In genomic region chr16:87054856-87055255, GRCh38 we compare ENCODE assay signal across 27 cellular contexts.
"Had no signal": no experiment of that assay in that cellular context is flagged by ENCODE, and none has a peak within 500 bp of the region (broad histone marks: within the 10 kb centered on the region; RNA-seq: fewer than 3 reads in every experiment).

No MANE protein-coding gene starts in this region.

- FAIRE-seq: pancreas had no signal

- H3K9me3 ChIP-seq: pancreas, right lobe of liver, suprapubic skin, testis, tibial artery, upper lobe of right lung, vagina had no signal

- H3K36me3 ChIP-seq: neural progenitor cell, pancreas, right lobe of liver, spleen, suprapubic skin, tibial artery, transverse colon, upper lobe of right lung, vagina had no signal

- ATAC-seq: naive thymus-derived CD4-positive, alpha-beta T cell; natural killer cell; pancreas; psoas muscle; right cardiac atrium; right lobe of liver; stimulated activated memory B cell treated with anti-CD40 and anti-IgM and Interleukin-4, amounts not matched to agents 10 μg/mL and 1 μg/mL and 100 μg/mL, for 72 hours; stimulated activated naive CD8-positive, alpha-beta T cell treated with anti-CD3 and anti-CD28 coated beads, Interleukin-15, amount 100 ng/mL, for 72 hours; stimulated activated naive CD8-positive, alpha-beta T cell treated with anti-CD3 and anti-CD28 coated beads, Interleukin-15, Interleukin-2, amounts not matched to agents 100 U/mL and 50 U/mL, for 24 hours; upper lobe of right lung had no signal

- DNase-seq: naive thymus-derived CD4-positive, alpha-beta T cell; natural killer cell; occipital lobe; pancreas; psoas muscle; right cardiac atrium; right lobe of liver; spleen; stimulated activated CD4-positive, alpha-beta T cell treated with anti-CD3 and anti-CD28 coated beads, Interleukin-12 subunit alpha, Interleukin-12 subunit beta, amount 100 ng/mL, for 4 hours; stimulated activated CD4-positive, alpha-beta T cell treated with anti-CD3 and anti-CD28 coated beads, Interleukin-1b, Interleukin-23, amount 100 ng/mL, for 48 hours; stimulated activated CD4-positive, alpha-beta T cell treated with anti-CD3 and anti-CD28 coated beads, Interleukin-4, amount 100 ng/mL, for 1 hour; stimulated activated CD4-positive, alpha-beta T cell treated with anti-CD3 and anti-CD28 coated beads, Interleukin-4, amount 100 ng/mL, for 4 hours; stimulated activated CD8-positive, alpha-beta memory T cell treated with anti-CD3 and anti-CD28 coated beads, Interleukin-4, amount 100 ng/mL, for 48 hours; stimulated activated naive CD4-positive, alpha-beta T cell; stimulated activated naive CD8-positive, alpha-beta T cell treated with anti-CD3 and anti-CD28 coated beads, Interleukin-15, amount 100 ng/mL, for 72 hours; stimulated activated naive CD8-positive, alpha-beta T cell treated with anti-CD3 and anti-CD28 coated beads, Interleukin-15, Interleukin-2, amounts not matched to agents 100 U/mL and 50 U/mL, for 24 hours; substantia nigra; testis; transverse colon; upper lobe of right lung had no signal

- H3K4me3 ChIP-seq: neural progenitor cell, pancreas, psoas muscle, right lobe of liver, skin epidermis, smooth muscle cell, spleen, suprapubic skin, testis, tibial artery, transverse colon, upper lobe of right lung, vagina had no signal

- H3K9ac ChIP-seq: neural progenitor cell had no signal

- H3K4me1 ChIP-seq: neural progenitor cell, pancreas, psoas muscle, right lobe of liver, suprapubic skin, transverse colon, upper lobe of right lung, vagina had no signal

- H3K4me2 ChIP-seq: neural progenitor cell, smooth muscle cell had no signal

- H3K27ac ChIP-seq: neural progenitor cell, pancreas, psoas muscle, right lobe of liver, skin epidermis, spleen, suprapubic skin, testis, tibial artery, transverse colon, upper lobe of right lung, vagina had no signal

- H3K27me3 ChIP-seq: neural progenitor cell, pancreas, right lobe of liver, testis, tibial artery, vagina had no signal
